ENCODE assay signal across 1 cellular context in genomic region chr11:64152841-64153691, GRCh38.
TF ChIP-seq lines count a peak whose summit lies in the region.

No MANE protein-coding gene starts in this region.

TF ChIP-seq in HepG2, 621 proteins besides CTCF, POLR2A, EP300 and RAD21 (continued from another document and continues in another):
- TF ChIP-seq, protein P1, sequence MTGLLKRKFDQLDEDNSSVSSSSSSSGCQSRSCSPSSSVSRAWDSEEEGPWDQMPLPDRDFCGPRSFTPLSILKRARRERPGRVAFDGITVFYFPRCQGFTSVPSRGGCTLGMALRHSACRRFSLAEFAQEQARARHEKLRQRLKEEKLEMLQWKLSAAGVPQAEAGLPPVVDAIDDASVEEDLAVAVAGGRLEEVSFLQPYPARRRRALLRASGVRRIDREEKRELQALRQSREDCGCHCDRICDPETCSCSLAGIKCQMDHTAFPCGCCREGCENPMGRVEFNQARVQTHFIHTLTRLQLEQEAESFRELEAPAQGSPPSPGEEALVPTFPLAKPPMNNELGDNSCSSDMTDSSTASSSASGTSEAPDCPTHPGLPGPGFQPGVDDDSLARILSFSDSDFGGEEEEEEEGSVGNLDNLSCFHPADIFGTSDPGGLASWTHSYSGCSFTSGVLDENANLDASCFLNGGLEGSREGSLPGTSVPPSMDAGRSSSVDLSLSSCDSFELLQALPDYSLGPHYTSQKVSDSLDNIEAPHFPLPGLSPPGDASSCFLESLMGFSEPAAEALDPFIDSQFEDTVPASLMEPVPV (CRISPR knock-in tag; IDR thresholded peaks at IDR 0.05) = no peak
- TF ChIP-seq HDAC1 (CRISPR knock-in tag; IDR thresholded peaks at IDR 0.05) (no peak), HOMEZ (CRISPR knock-in tag; IDR thresholded peaks at IDR 0.05; ENCODE audit: low read depth) (no peak), POLR2G (IDR thresholded peaks at IDR 0.05; ENCODE audit: low read depth, low read length) (no peak), ZNF761 (CRISPR knock-in tag; conservative IDR thresholded peaks at IDR 0.05) (no peak), ZFP37 (CRISPR knock-in tag; IDR thresholded peaks at IDR 0.05; ENCODE audit: borderline replicate concordance) (no peak), TMF1 (CRISPR knock-in tag; IDR thresholded peaks at IDR 0.05; ENCODE audit: low read depth) (no peak), JUN (CRISPR knock-in tag; IDR thresholded peaks at IDR 0.05) (no peak), HNRNPLL (IDR thresholded peaks at IDR 0.05; ENCODE audit: low read depth, low read length, poor library complexity, severe bottlenecking) (peak; percentile 30), ZFP36L2 (CRISPR knock-in tag; IDR thresholded peaks at IDR 0.05) (no peak), FOXA1 (IDR thresholded peaks at IDR 0.05) (no peak), FOXA1 (CRISPR knock-in tag; IDR thresholded peaks at IDR 0.05) (no peak), PHF5A (CRISPR knock-in tag; IDR thresholded peaks at IDR 0.05; ENCODE audit: low read depth, unreplicated experiment) (no peak), ZNF891 (CRISPR knock-in tag; IDR thresholded peaks at IDR 0.05) (no peak), IKZF4 (CRISPR knock-in tag; IDR thresholded peaks at IDR 0.05; ENCODE audit: borderline replicate concordance, low read depth, not compliant biosample characterization) (no peak), NRL (CRISPR knock-in tag; IDR thresholded peaks at IDR 0.05; ENCODE audit: borderline replicate concordance) (peak; percentile 36; the same call in 1 of the 2 replicates), YEATS2 (CRISPR knock-in tag; IDR thresholded peaks at IDR 0.05; ENCODE audit: borderline replicate concordance) (peak; percentile 44; the same call in 1 of the 2 replicates), KAT2B (IDR thresholded peaks at IDR 0.05; ENCODE audit: borderline replicate concordance, low read depth, low read length) (no peak), ATF3 (CRISPR knock-in tag; IDR thresholded peaks at IDR 0.05) (0 out of 2 replicates have a peak, but pooled peaks have one; percentile 11), FOXP1 (IDR thresholded peaks at IDR 0.05) (no peak), FOXP1 (CRISPR knock-in tag; IDR thresholded peaks at IDR 0.05) (no peak), CEBPG (CRISPR knock-in tag; IDR thresholded peaks at IDR 0.05) (no peak), RFX3 (CRISPR knock-in tag; IDR thresholded peaks at IDR 0.05) (no peak), ATAD3A (CRISPR knock-in tag; IDR thresholded peaks at IDR 0.05) (no peak), SMC3 (IDR thresholded peaks at IDR 0.05; ENCODE audit: low read length) (peak; percentile 4; the same call in 1 of the 2 replicates), FOXA3 (CRISPR knock-in tag; IDR thresholded peaks at IDR 0.05) (no peak), ZNF83 (CRISPR knock-in tag; IDR thresholded peaks at IDR 0.05; ENCODE audit: borderline replicate concordance) (no peak), ZNF530 (CRISPR knock-in tag; IDR thresholded peaks at IDR 0.05; ENCODE audit: low read depth) (no peak), ZNF17 (CRISPR knock-in tag; IDR thresholded peaks at IDR 0.05) (no peak), FOXO1 (CRISPR knock-in tag; IDR thresholded peaks at IDR 0.05) (no peak), JUND (CRISPR knock-in tag; IDR thresholded peaks at IDR 0.05) (no peak), THAP9 (CRISPR knock-in tag; IDR thresholded peaks at IDR 0.05; ENCODE audit: borderline replicate concordance) (peak; percentile 33), ZNF792 (CRISPR knock-in tag; IDR thresholded peaks at IDR 0.05) (0 out of 2 replicates have a peak, but pooled peaks have one; percentile 30), ZBTB38 (CRISPR knock-in tag; IDR thresholded peaks at IDR 0.05) (no peak), FOSL1 (CRISPR knock-in tag; IDR thresholded peaks at IDR 0.05; ENCODE audit: borderline replicate concordance) (no peak), TBL1XR1 (IDR thresholded peaks at IDR 0.05; ENCODE audit: borderline replicate concordance, low read length, partially characterized antibody) (no peak), MTERF4 (CRISPR knock-in tag; IDR thresholded peaks at IDR 0.05) (no peak), NPAS2 (CRISPR knock-in tag; IDR thresholded peaks at IDR 0.05; ENCODE audit: borderline replicate concordance) (no peak), ARID5B (CRISPR knock-in tag; IDR thresholded peaks at IDR 0.05) (no peak), SP2 (CRISPR knock-in tag; IDR thresholded peaks at IDR 0.05) (no peak)
- TF ChIP-seq, protein P2, sequence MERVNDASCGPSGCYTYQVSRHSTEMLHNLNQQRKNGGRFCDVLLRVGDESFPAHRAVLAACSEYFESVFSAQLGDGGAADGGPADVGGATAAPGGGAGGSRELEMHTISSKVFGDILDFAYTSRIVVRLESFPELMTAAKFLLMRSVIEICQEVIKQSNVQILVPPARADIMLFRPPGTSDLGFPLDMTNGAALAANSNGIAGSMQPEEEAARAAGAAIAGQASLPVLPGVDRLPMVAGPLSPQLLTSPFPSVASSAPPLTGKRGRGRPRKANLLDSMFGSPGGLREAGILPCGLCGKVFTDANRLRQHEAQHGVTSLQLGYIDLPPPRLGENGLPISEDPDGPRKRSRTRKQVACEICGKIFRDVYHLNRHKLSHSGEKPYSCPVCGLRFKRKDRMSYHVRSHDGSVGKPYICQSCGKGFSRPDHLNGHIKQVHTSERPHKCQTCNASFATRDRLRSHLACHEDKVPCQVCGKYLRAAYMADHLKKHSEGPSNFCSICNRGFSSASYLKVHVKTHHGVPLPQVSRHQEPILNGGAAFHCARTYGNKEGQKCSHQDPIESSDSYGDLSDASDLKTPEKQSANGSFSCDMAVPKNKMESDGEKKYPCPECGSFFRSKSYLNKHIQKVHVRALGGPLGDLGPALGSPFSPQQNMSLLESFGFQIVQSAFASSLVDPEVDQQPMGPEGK (CRISPR knock-in tag; IDR thresholded peaks at IDR 0.05) = peak; percentile 46; the same call in 1 of the 2 replicates
- TF ChIP-seq, protein P3, sequence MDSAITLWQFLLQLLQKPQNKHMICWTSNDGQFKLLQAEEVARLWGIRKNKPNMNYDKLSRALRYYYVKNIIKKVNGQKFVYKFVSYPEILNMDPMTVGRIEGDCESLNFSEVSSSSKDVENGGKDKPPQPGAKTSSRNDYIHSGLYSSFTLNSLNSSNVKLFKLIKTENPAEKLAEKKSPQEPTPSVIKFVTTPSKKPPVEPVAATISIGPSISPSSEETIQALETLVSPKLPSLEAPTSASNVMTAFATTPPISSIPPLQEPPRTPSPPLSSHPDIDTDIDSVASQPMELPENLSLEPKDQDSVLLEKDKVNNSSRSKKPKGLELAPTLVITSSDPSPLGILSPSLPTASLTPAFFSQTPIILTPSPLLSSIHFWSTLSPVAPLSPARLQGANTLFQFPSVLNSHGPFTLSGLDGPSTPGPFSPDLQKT (CRISPR knock-in tag; IDR thresholded peaks at IDR 0.05; ENCODE audit: borderline replicate concordance) = no peak
- TF ChIP-seq, protein P4, sequence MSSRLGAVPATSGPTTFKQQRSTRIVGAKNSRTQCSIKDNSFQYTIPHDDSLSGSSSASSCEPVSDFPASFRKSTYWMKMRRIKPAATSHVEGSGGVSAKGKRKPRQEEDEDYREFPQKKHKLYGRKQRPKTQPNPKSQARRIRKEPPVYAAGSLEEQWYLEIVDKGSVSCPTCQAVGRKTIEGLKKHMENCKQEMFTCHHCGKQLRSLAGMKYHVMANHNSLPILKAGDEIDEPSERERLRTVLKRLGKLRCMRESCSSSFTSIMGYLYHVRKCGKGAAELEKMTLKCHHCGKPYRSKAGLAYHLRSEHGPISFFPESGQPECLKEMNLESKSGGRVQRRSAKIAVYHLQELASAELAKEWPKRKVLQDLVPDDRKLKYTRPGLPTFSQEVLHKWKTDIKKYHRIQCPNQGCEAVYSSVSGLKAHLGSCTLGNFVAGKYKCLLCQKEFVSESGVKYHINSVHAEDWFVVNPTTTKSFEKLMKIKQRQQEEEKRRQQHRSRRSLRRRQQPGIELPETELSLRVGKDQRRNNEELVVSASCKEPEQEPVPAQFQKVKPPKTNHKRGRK (CRISPR knock-in tag; IDR thresholded peaks at IDR 0.05) = no peak
- TF ChIP-seq, protein P5, sequence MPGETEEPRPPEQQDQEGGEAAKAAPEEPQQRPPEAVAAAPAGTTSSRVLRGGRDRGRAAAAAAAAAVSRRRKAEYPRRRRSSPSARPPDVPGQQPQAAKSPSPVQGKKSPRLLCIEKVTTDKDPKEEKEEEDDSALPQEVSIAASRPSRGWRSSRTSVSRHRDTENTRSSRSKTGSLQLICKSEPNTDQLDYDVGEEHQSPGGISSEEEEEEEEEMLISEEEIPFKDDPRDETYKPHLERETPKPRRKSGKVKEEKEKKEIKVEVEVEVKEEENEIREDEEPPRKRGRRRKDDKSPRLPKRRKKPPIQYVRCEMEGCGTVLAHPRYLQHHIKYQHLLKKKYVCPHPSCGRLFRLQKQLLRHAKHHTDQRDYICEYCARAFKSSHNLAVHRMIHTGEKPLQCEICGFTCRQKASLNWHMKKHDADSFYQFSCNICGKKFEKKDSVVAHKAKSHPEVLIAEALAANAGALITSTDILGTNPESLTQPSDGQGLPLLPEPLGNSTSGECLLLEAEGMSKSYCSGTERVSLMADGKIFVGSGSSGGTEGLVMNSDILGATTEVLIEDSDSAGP (CRISPR knock-in tag; IDR thresholded peaks at IDR 0.05; ENCODE audit: borderline replicate concordance) = peak; percentile 49; the same call in 1 of the 2 replicates
- TF ChIP-seq, protein P6, sequence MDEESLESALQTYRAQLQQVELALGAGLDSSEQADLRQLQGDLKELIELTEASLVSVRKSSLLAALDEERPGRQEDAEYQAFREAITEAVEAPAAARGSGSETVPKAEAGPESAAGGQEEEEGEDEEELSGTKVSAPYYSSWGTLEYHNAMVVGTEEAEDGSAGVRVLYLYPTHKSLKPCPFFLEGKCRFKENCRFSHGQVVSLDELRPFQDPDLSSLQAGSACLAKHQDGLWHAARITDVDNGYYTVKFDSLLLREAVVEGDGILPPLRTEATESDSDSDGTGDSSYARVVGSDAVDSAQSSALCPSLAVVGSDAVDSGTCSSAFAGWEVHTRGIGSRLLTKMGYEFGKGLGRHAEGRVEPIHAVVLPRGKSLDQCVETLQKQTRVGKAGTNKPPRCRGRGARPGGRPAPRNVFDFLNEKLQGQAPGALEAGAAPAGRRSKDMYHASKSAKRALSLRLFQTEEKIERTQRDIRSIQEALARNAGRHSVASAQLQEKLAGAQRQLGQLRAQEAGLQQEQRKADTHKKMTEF (CRISPR knock-in tag; IDR thresholded peaks at IDR 0.05) = peak; percentile 28; the same call in 1 of the 2 replicates
